20 cellular contexts compared by ENCODE assay signal in the genomic region with DNA sequence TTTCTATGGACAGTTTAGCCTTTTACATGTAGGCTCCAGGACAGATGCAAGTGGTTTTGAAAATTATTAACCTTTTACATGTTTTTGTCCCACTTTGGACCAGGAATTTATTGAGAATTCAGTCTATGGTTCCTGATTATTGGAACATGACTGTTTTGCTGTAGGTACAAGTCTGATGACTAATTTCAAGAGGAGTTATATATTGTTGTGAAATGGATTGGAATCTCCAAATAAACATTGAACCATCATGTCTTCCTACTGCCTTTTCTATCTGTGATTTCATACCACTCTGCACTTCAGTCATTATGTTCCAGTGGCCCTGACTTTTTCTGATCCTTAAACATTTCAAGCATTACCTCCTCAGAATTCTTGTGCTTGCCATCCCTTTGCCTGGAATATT. TPM values are rescaled to one million over a fixed set of nuclear protein-coding genes. Genes with fewer than 3 reads are reported as not detected.
A peak's percentile ranks its signal among the peaks of the same experiment; 100 is the strongest.
DNase-seq lines count a peak whose midpoint lies in the region; ATAC-seq, FAIRE-seq and TF ChIP-seq lines count a peak whose summit lies in the region.
"Had no signal": no experiment of that assay in that cellular context is flagged by ENCODE, and none has a peak within 500 bp of the region (broad histone marks: within the 10 kb centered on the region; RNA-seq: fewer than 3 reads in every experiment).

No MANE protein-coding gene starts in this region.

- H3K9me3 ChIP-seq in RWPE2 (ENCODE audit: severe bottlenecking) (no peaks in the 10 kb centered on the region), pancreas (no peaks in the 10 kb centered on the region)
- H3K9me3 ChIP-seq: upper lobe of left lung had no signal

- no peak overlapping the region for H3K4me3 Mint-ChIP-seq in type B pancreatic cell
- H3K4me3 Mint-ChIP-seq: activated CD8-positive, alpha-beta T cell treated with anti-CD3 and anti-CD28 coated beads for 36 hours; central memory CD8-positive, alpha-beta T cell; immature natural killer cell; WTC11 had no signal

- no peak overlapping the region for H3K27ac ChIP-seq in RWPE2 (ENCODE audit: poor library complexity, severe bottlenecking)
- H3K27ac ChIP-seq in pancreas = no peak overlapping the region
- H3K27ac ChIP-seq: C4-2B, spleen, upper lobe of left lung had no signal

- no peaks in the 10 kb centered on the region for H3K9me3 Mint-ChIP-seq in type B pancreatic cell
- H3K9me3 Mint-ChIP-seq: activated CD8-positive, alpha-beta T cell treated with anti-CD3 and anti-CD28 coated beads for 36 hours; central memory CD8-positive, alpha-beta T cell; immature natural killer cell; WTC11 had no signal

- no peak for FAIRE-seq in pancreas (lab: Jason Lieb, UNC)
- FAIRE-seq: GM12878 had no signal

- peaks cover 14% of the 10 kb centered on the region for H3K36me3 Mint-ChIP-seq in type B pancreatic cell
- H3K36me3 Mint-ChIP-seq: WTC11 had no signal

- H3K27me3 ChIP-seq in RWPE2 (ENCODE audit: insufficient read depth, poor library complexity, severe bottlenecking) = no peaks in the 10 kb centered on the region
- H3K27me3 ChIP-seq in pancreas = no peaks in the 10 kb centered on the region
- H3K27me3 ChIP-seq: spleen, upper lobe of left lung had no signal

- no peaks in the 10 kb centered on the region for H3K27me3 Mint-ChIP-seq in type B pancreatic cell
- H3K27me3 Mint-ChIP-seq: activated CD8-positive, alpha-beta T cell treated with anti-CD3 and anti-CD28 coated beads for 36 hours; central memory CD8-positive, alpha-beta T cell had no signal

- peak; percentile 58; the same call in 2 of the 3 replicates for ATAC-seq in RWPE2 (ENCODE audit: low read depth)
- ATAC-seq in HG03045 (IDR thresholded peaks at IDR 0.05; ENCODE audit: unreplicated experiment) = no peak
- no peak for ATAC-seq in pancreas
- ATAC-seq: activated CD8-positive, alpha-beta T cell treated with anti-CD3 and anti-CD28 coated beads for 36 hours; GM12878; WTC11 had no signal

- DNase-seq in EL = peak; percentile 53
- no peak for DNase-seq in RWPE2 (ENCODE audit: low spot score)
- DNase-seq in fibroblast of peridontal ligament (ENCODE audit: extremely low read depth) = peak; percentile 65
- peak; percentile 82 for DNase-seq in renal cortical epithelial cell (ENCODE audit: low read depth)
- no peak for DNase-seq in pancreas
- DNase-seq in stimulated activated CD4-positive, alpha-beta T cell treated with anti-CD3 and anti-CD28 coated beads, Interleukin-4, amount 100 ng/mL, for 4 hours = no peak
- DNase-seq in type B pancreatic cell (ENCODE audit: extremely low spot score, unreplicated experiment) = no peak
- DNase-seq: activated CD8-positive, alpha-beta T cell treated with anti-CD3 and anti-CD28 coated beads for 36 hours; amniotic stem cell; GDM1; immature natural killer cell; NCI-H1417; NCI-H524 treated with DMSO at 0.1 percent for 48 hours; spleen; upper lobe of left lung had no signal

- intact Hi-C loops in pancreas (cut with DNase I) = no loop called here

- no peak overlapping the region for H3K27ac Mint-ChIP-seq in type B pancreatic cell
- H3K27ac Mint-ChIP-seq: activated CD8-positive, alpha-beta T cell treated with anti-CD3 and anti-CD28 coated beads for 36 hours; immature natural killer cell; WTC11 had no signal

- H3K36me3 ChIP-seq in RWPE2 (ENCODE audit: low read depth) (no peaks in the 10 kb centered on the region), pancreas (no peaks in the 10 kb centered on the region)
- H3K36me3 ChIP-seq: upper lobe of left lung had no signal

- no peaks in the 10 kb centered on the region for H3K4me1 ChIP-seq in RWPE2 (ENCODE audit: insufficient read depth, poor library complexity, severe bottlenecking)
- no peaks in the 10 kb centered on the region for H3K4me1 ChIP-seq in pancreas

- peaks cover 15% of the 10 kb centered on the region for H3K4me1 Mint-ChIP-seq in type B pancreatic cell (ENCODE audit: unreplicated experiment)
- H3K4me1 Mint-ChIP-seq: WTC11 had no signal

- no peak overlapping the region for H3K4me3 ChIP-seq in RWPE2 (ENCODE audit: severe bottlenecking)
- H3K4me3 ChIP-seq in pancreas = no peak overlapping the region
- H3K4me3 ChIP-seq: GM12878, spleen, upper lobe of left lung had no signal

- TF ChIP-seq CTCF in RWPE2 (IDR thresholded peaks at IDR 0.05; ENCODE audit: poor library complexity, severe bottlenecking) (no peak), pancreas (IDR thresholded peaks at IDR 0.05) (no peak), type B pancreatic cell (conservative IDR thresholded peaks at IDR 0.05) (no peak)

RNA-seq across cellular contexts. Expression of a gene that starts 35.9 kb away (rescaled TPM):
- total RNA-seq in renal cortical epithelial cell (75.4 and 81.3 TPM in 2 replicates), pancreas (1 to 10 TPM; 3.3 to 8.2 (median 4.7) TPM), type B pancreatic cell (ENCODE audit: low replicate concordance) (8.3 and 11.8 TPM in 2 replicates)
- 1 to 10 TPM; 1.8 to 3.3 TPM for polyA plus RNA-seq in pancreas

Comparison
In these comparisons a context has a peak if more than half of its experiments do, and no peak if none do; other contexts are left out.
1. DNase-seq: peak in EL (single experiment), fibroblast of peridontal ligament (single experiment) and renal cortical epithelial cell (single experiment); none in RWPE2 (single experiment), pancreas (0 of 6), stimulated activated CD4-positive, alpha-beta T cell treated with anti-CD3 and anti-CD28 coated beads, Interleukin-4, amount 100 ng/mL, for 4 hours (0 of 2) and type B pancreatic cell (single experiment).